Comparison of ENCODE assay signal across 8 cellular contexts in the genomic region with DNA sequence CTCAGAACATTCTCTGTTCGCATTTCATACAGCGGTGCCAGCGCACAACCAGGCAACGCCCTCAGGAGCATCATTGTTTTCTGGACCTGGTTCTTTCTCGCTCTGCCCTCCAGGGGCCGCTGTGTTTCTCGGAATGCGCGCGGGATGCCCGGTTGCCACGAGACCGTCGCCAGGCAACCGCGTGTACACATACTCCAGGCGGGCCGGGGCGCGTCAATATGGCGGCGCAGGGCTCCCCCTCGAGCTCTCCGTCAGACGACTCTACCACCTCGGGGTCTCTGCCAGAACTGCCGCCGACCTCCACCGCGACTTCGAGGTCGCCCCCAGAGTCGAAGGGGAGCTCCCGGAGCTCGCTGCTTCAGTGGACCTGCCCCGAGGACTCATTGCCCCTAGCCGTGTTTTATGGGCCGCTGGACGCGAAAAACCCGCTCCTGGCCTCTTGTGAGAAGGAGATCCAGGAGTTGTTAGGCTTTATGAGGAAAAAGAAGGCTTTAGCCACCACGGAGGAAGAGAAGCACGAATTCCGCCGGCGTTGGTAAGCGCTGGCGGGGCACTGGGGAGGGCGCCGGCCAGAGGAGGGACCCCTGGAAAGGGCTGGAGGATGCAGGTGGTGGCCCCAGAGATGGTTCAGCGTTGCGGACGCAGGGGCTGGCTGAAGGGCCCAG. TPM values are rescaled to one million over a fixed set of nuclear protein-coding genes. Genes with fewer than 3 reads are reported as not detected.
A peak's percentile ranks its signal among the peaks of the same experiment; 100 is the strongest.
DNase-seq lines count a peak whose midpoint lies in the region; ATAC-seq and TF ChIP-seq lines count a peak whose summit lies in the region.

A gene with protein sequence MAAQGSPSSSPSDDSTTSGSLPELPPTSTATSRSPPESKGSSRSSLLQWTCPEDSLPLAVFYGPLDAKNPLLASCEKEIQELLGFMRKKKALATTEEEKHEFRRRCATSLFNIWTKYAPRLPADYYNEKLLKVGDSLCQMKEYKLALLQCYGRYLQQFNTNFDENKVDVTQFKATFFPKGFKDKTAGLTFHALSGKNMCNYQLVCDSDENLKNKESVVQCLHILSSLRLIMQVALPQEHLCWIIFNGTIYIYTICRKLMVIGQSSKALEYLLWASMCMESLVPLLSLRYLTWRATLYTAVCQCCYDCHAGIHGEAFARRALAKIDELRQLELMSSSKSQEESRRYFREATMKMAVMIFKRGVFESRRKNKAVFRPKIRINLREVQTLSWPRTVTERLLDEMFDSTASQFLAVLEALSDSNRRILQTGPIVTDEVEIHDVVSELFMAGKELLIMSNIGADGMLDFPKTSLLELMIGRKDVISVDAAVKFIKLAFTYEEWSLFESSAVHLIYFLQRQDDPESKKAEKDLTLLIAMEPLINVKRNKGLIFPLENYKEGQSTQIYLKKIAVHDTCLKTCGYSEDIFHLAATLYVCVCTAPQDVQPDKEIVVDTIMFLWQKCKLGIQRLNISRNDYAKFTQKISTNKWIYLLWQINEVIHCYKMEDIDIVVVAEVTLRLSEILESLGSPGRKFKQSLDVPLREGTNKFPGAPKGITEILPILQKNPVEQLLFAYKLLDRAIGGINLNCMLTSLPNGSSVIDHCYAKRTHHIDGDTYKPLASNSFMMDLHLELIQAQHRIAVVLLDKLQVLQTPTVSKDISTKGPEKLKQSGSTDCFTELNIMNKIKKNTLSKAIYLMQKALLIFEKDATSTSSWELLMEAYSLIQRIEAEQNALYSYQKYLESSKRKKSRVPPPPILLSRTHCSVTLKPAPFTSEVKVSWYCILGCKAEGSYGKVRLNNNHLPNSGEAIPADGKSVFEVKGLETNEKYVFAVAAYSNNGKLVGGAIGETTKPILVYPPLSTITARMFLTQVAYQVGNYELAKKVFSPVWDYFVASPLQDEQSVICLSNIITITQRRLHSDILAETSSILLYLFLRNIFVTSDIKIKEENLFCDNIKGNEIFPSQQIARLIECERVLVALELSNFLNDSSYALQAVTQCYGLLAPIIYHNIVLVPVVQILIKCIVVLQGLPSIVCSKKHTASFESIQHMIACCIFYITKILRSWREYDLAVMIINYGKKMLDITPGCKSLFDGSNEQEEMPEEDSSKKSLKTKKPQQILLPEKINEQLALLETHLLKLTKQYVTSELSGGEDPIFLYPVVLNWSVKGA (N-terminal part only) (plus strand): TSS at position 186 of the 665 bp plus-strand sequence. CDS start 33 bp downstream, at position 219.

- H3K4me3 ChIP-seq in GM12865 (ENCODE audit: low read depth, low read length), result peak within 1 kb of the TSS; percentile 71

- H3K9me3 Mint-ChIP-seq in progenitor cell of endocrine pancreas (ENCODE audit: low read depth), result no peaks in the 10 kb centered on the region

- peak; percentile 87 for TF ChIP-seq CTCF in GM12865 (IDR thresholded peaks at IDR 0.05; ENCODE audit: insufficient read depth, low read depth, low read length, missing control alignments)
- TF ChIP-seq CTCF in progenitor cell of endocrine pancreas (IDR thresholded peaks at IDR 0.05; ENCODE audit: unreplicated experiment), result peak; percentile 92

- peaks cover 3% of the 10 kb centered on the region for H3K4me1 Mint-ChIP-seq in progenitor cell of endocrine pancreas (ENCODE audit: low read depth)

- intact Hi-C loops in left cardiac atrium (cut with DNase I), result loop anchor here in 1 of 2 donors (1.0 kb wide), 1 partner anchor 274 kb away; no protein-coding TSS in a partner anchor

- H3K27ac Mint-ChIP-seq in progenitor cell of endocrine pancreas, result peak within 1 kb of the TSS; percentile 97

- H3K36me3 Mint-ChIP-seq in progenitor cell of endocrine pancreas (ENCODE audit: insufficient read depth), result no peaks in the 10 kb centered on the region

- DNase-seq in GM12865 (ENCODE audit: low read depth) (peak; percentile 94), NCI-H1436 (lab: John Stamatoyannopoulos, UW) (peak; percentile 92), T follicular helper cell (ENCODE audit: low read depth) (peak; percentile 94), amniotic epithelial cell (ENCODE audit: low read depth) (peak; percentile 83), left cardiac atrium (peak; percentile 97), progenitor cell of endocrine pancreas (ENCODE audit: low spot score, unreplicated experiment) (peak; percentile 91), ureter (ENCODE audit: low spot score) (peak; percentile 91)

- H3K27me3 Mint-ChIP-seq in progenitor cell of endocrine pancreas, result peaks cover 29% of the 10 kb centered on the region

- peak within 1 kb of the TSS; percentile 97 for H3K4me3 Mint-ChIP-seq in progenitor cell of endocrine pancreas (ENCODE audit: low read depth)

- ATAC-seq in HG02763 (IDR thresholded peaks at IDR 0.05; ENCODE audit: unreplicated experiment) (peak; percentile 95), left cardiac atrium (peak; percentile 99)

RNA-seq across cellular contexts. Expression of the gene that starts here (rescaled TPM):
- total RNA-seq in left cardiac atrium (under 1 TPM; 0.38 to 0.97 TPM), progenitor cell of endocrine pancreas (5.9 TPM in 2 replicates), ureter (2.6 TPM)

Comparison
In these comparisons a context has a peak if more than half of its experiments do, and no peak if none do; other contexts are left out.
1. Peak in every context shown above with its lines: DNase-seq, ATAC-seq and H3K4me3 ChIP-seq.
2. Peak in DNase-seq and ATAC-seq in left cardiac atrium; RNA of the gene not detected or under 1 TPM.